ENCODE assay signal across 14 cellular contexts in genomic region chr22:44383652-44384562, GRCh38.
"Had no signal": no experiment of that assay in that cellular context is flagged by ENCODE, and none has a peak within 500 bp of the region (broad histone marks: within the 10 kb centered on the region; RNA-seq: fewer than 3 reads in every experiment).

No MANE protein-coding gene starts in this region.

- H3K9me3 ChIP-seq: breast epithelium, esophagus muscularis mucosa, left lung, neutrophil, testis had no signal

- H3K36me3 ChIP-seq: breast epithelium, esophagus muscularis mucosa, left lung, neutrophil had no signal

- H3K27me3 ChIP-seq: testis had no signal

- DNase-seq: activated CD4-positive, alpha-beta T cell treated with anti-CD3 and anti-CD28 coated beads, Interleukin-2, amount 50 U/mL, for 48 hours; activated effector memory CD4-positive, alpha-beta T cell treated with anti-CD3 and anti-CD28 coated beads, Interleukin-2, amount 50 U/mL, for 16 hours; activated naive CD8-positive, alpha-beta T cell treated with anti-CD3 and anti-CD28 coated beads for 36 hours; activated T-cell treated with anti-CD3 and anti-CD28 coated beads, Interleukin-2, amount 50 U/mL, for 4 hours; dorsolateral prefrontal cortex; stimulated activated CD4-positive, alpha-beta T cell treated with anti-CD3 and anti-CD28 coated beads, Interleukin-4, amount 100 ng/mL, for 1 hour; stimulated activated CD8-positive, alpha-beta memory T cell treated with anti-CD3 and anti-CD28 coated beads, Interleukin-4, amount 100 ng/mL, for 48 hours; T-helper 17 cell; testis had no signal

- ATAC-seq: activated T-cell treated with anti-CD3 and anti-CD28 coated beads, Interleukin-2, amount 50 U/mL, for 4 hours; left lung; T-helper 17 cell had no signal

- H3K27ac ChIP-seq: breast epithelium, dorsolateral prefrontal cortex, esophagus muscularis mucosa, left lung, neutrophil, testis had no signal

- H3K4me3 ChIP-seq: breast epithelium, dorsolateral prefrontal cortex, esophagus muscularis mucosa, left lung, testis had no signal

- FAIRE-seq: TTC549 had no signal

- H3K4me1 ChIP-seq: breast epithelium, left lung had no signal
